1 cellular context compared by ENCODE assay signal in genomic region chr2:101722878-101723277, GRCh38.
TF ChIP-seq lines count a peak whose summit lies in the region.

No MANE protein-coding gene starts in this region.

TF ChIP-seq in GM12878, 131 proteins besides CTCF, POLR2A, EP300 and RAD21:
- TF ChIP-seq CHD2 (IDR thresholded peaks at IDR 0.05; ENCODE audit: borderline replicate concordance, low read depth, low read length) = peak; percentile 66; the same call in 1 of the 2 replicates
- 0 out of 4 replicates have a peak, but pooled peaks of 1 of the 2 experiments have one; percentile 16 for TF ChIP-seq IKZF2 (IDR thresholded peaks at IDR 0.05)
- TF ChIP-seq HCFC1 (IDR thresholded peaks at IDR 0.05; ENCODE audit: low read length) = no peak
